In genomic region chr7:78037603-78038002, GRCh38 we compare ENCODE assay signal across 20 cellular contexts.
DNase-seq lines count a peak whose midpoint lies in the region; ATAC-seq and TF ChIP-seq lines count a peak whose summit lies in the region.
"Had no signal": no experiment of that assay in that cellular context is flagged by ENCODE, and none has a peak within 500 bp of the region (broad histone marks: within the 10 kb centered on the region; RNA-seq: fewer than 3 reads in every experiment).

No MANE protein-coding gene starts in this region.

- no peak for DNase-seq in GM23338 (ENCODE audit: low spot score)
- no peak for DNase-seq in WTC11 (ENCODE audit: low spot score)
- no peak for DNase-seq in trophoblast cell
- DNase-seq in progenitor cell of endocrine pancreas (ENCODE audit: low spot score, unreplicated experiment) = no peak
- no peak for DNase-seq in suprapubic skin (ENCODE audit: low spot score in 2 of 2)
- DNase-seq: CD4-positive, alpha-beta T cell; COR-L47; DND-41; GOT3; MG63; NCI-H1092; NCI-H1436; NCI-H2029; NCI-H446 treated with DMSO at 0.1 percent for 48 hours; NCI-H774; Peyer's patch; T-helper 1 cell had no signal

- H3K14ac ChIP-seq in trophoblast cell (ENCODE audit: low read length) = no peak overlapping the region

- no peaks in the 10 kb centered on the region for H3K9me2 ChIP-seq in GM23338 (ENCODE audit: insufficient read depth)

- no peak overlapping the region for H4K12ac ChIP-seq in trophoblast cell (ENCODE audit: low read depth, low read length)

- H3K27me3 ChIP-seq in GM23338 (ENCODE audit: insufficient read depth) (no peaks in the 10 kb centered on the region), KMS-11 (ENCODE audit: insufficient read depth, low read depth) (no peaks in the 10 kb centered on the region), trophoblast cell (ENCODE audit: insufficient read depth, low read length) (no peaks in the 10 kb centered on the region), suprapubic skin (no peaks in the 10 kb centered on the region)
- H3K27me3 ChIP-seq: MG63, Peyer's patch had no signal

- H3K4me1 ChIP-seq in GM23338 (ENCODE audit: insufficient read depth) = peaks cover 35% of the 10 kb centered on the region
- peaks cover 4% of the 10 kb centered on the region for H3K4me1 ChIP-seq in KMS-11 (ENCODE audit: low read depth, poor library complexity, severe bottlenecking)
- peaks cover 0 to 2% of the 10 kb centered on the region in 2 experiments for H3K4me1 ChIP-seq in trophoblast cell (ENCODE audit: control insufficient read depth in 1 of 2, insufficient read depth in 2 of 2, low read length in 2 of 2)
- H3K4me1 ChIP-seq in suprapubic skin = no peaks in the 10 kb centered on the region
- H3K4me1 ChIP-seq: Peyer's patch had no signal

- no peaks in the 10 kb centered on the region for H3K36me3 ChIP-seq in GM23338 (ENCODE audit: insufficient read depth)
- H3K36me3 ChIP-seq in KMS-11 (ENCODE audit: insufficient read depth) = no peaks in the 10 kb centered on the region
- H3K36me3 ChIP-seq in trophoblast cell (ENCODE audit: control insufficient read depth in 1 of 2, insufficient read depth in 2 of 2, low read length in 2 of 2) = no peaks in the 10 kb centered on the region
- H3K36me3 ChIP-seq in suprapubic skin = no peaks in the 10 kb centered on the region
- H3K36me3 ChIP-seq: MG63, Peyer's patch had no signal

- peak overlapping the region; percentile 16; the same call in 1 of the 3 replicates for H3K4me3 Mint-ChIP-seq in GM23338
- H3K4me3 Mint-ChIP-seq in WTC11 = no peak overlapping the region
- H3K4me3 Mint-ChIP-seq in progenitor cell of endocrine pancreas (ENCODE audit: low read depth) = no peak overlapping the region
- H3K4me3 Mint-ChIP-seq: CD4-positive, alpha-beta T cell had no signal

- POLR2A ChIA-PET in WTC11 (lab: Charles Lee) = no interaction called here

- H3K4ac ChIP-seq in trophoblast cell (ENCODE audit: low read depth, low read length) = no peak overlapping the region

- H2AFZ ChIP-seq in GM23338 (no peak overlapping the region), KMS-11 (ENCODE audit: low read depth) (0 out of 2 replicates have a peak overlapping the region, but pooled peaks have one; percentile 4), trophoblast cell (ENCODE audit: insufficient read depth, low read length, poor library complexity) (no peak overlapping the region)

- no peak for TF ChIP-seq POLR2A in suprapubic skin (IDR thresholded peaks at IDR 0.05)

- no peak for TF ChIP-seq EP300 in suprapubic skin (IDR thresholded peaks at IDR 0.05)

- H3K27me3 Mint-ChIP-seq in GM23338 (ENCODE audit: insufficient read depth, low read depth, poor library complexity) = peaks cover 4% of the 10 kb centered on the region
- H3K27me3 Mint-ChIP-seq in WTC11 (ENCODE audit: low read depth) = no peaks in the 10 kb centered on the region; the same call in 1 of the 2 replicates
- no peaks in the 10 kb centered on the region for H3K27me3 Mint-ChIP-seq in progenitor cell of endocrine pancreas

- WGBS in trophoblast cell (ENCODE audit: extremely low coverage, insufficient coverage, insufficient read length) = no CpG with 5 or more reads among the region's 4 CpGs
- 68% methylated on average over 4 of the region's 4 CpGs for WGBS in suprapubic skin

- no peak overlapping the region for H3K4me3 ChIP-seq in GM23338
- H3K4me3 ChIP-seq in KMS-11 (IDR thresholded peaks at IDR 0.05; ENCODE audit: insufficient read depth, low read depth, low read length) = no peak overlapping the region
- H3K4me3 ChIP-seq in trophoblast cell (ENCODE audit: low read depth, low read length) = no peak overlapping the region
- H3K4me3 ChIP-seq in suprapubic skin = no peak overlapping the region
- H3K4me3 ChIP-seq: MG63, Peyer's patch had no signal

- H3K9ac ChIP-seq in KMS-11 (no peak overlapping the region), trophoblast cell (ENCODE audit: low read length) (no peak overlapping the region)

- H3K9me3 Mint-ChIP-seq in GM23338 (no peaks in the 10 kb centered on the region), WTC11 (no peaks in the 10 kb centered on the region), progenitor cell of endocrine pancreas (ENCODE audit: low read depth) (no peaks in the 10 kb centered on the region)
- H3K9me3 Mint-ChIP-seq: CD4-positive, alpha-beta T cell had no signal

- peaks cover 3% of the 10 kb centered on the region; the same call in 1 of the 2 replicates for H3F3A ChIP-seq in GM23338 (replicated peaks; ENCODE audit: low read depth)

- H4K8ac ChIP-seq in trophoblast cell (ENCODE audit: low read depth, low read length) = no peak overlapping the region

- CTCF ChIA-PET in WTC11 (lab: Charles Lee) = interaction anchor here (1.2 to 8.6 kb wide), 6 partner anchors 12 to 97 kb away, joined by 3 to 111 read pairs (median 4); no protein-coding TSS in a partner anchor

- H3K23ac ChIP-seq in trophoblast cell (ENCODE audit: low read length) = peak overlapping the region; percentile 33

- H3K27ac ChIP-seq in GM23338 (ENCODE audit: low read depth) (no peak overlapping the region), KMS-11 (no peak overlapping the region), trophoblast cell (ENCODE audit: low read depth, low read length) (no peak overlapping the region), suprapubic skin (no peak overlapping the region)
- H3K27ac ChIP-seq: Peyer's patch had no signal

- no peak overlapping the region for H4K91ac ChIP-seq in trophoblast cell (ENCODE audit: low read depth, low read length)

- H3K18ac ChIP-seq in trophoblast cell (ENCODE audit: low read length) = no peak overlapping the region

- H3K4me2 ChIP-seq in GM23338 = peak overlapping the region; percentile 64
- no peak overlapping the region for H3K4me2 ChIP-seq in KMS-11
- no peak overlapping the region for H3K4me2 ChIP-seq in trophoblast cell (ENCODE audit: low read length)

- H3K79me1 ChIP-seq in trophoblast cell (ENCODE audit: low read length) = no peaks in the 10 kb centered on the region

- H2BK12ac ChIP-seq in trophoblast cell (ENCODE audit: low read length) = no peak overlapping the region

- H3K27ac Mint-ChIP-seq in GM23338 (0 out of 2 replicates have a peak overlapping the region, but pooled peaks have one; percentile 30), WTC11 (0 out of 2 replicates have a peak overlapping the region, but pooled peaks have one; percentile 6), progenitor cell of endocrine pancreas (no peak overlapping the region)
- H3K27ac Mint-ChIP-seq: CD4-positive, alpha-beta T cell had no signal

- H3K9me3 ChIP-seq in trophoblast cell (ENCODE audit: insufficient read depth, low read depth, low read length) (no peaks in the 10 kb centered on the region), suprapubic skin (no peaks in the 10 kb centered on the region)
- H3K9me3 ChIP-seq: MG63, Peyer's patch had no signal

- TF ChIP-seq CTCF in GM23338 (conservative IDR thresholded peaks at IDR 0.05; ENCODE audit: low read depth in 2 of 2) (no peak), KMS-11 (conservative IDR thresholded peaks at IDR 0.05; ENCODE audit: low read depth, low read length) (no peak), WTC11 (IDR thresholded peaks at IDR 0.05) (no peak), progenitor cell of endocrine pancreas (IDR thresholded peaks at IDR 0.05; ENCODE audit: unreplicated experiment) (no peak), suprapubic skin (IDR thresholded peaks at IDR 0.05) (no peak)

- no peak overlapping the region for H2AK5ac ChIP-seq in trophoblast cell (ENCODE audit: low read length)

- H2BK120ac ChIP-seq in trophoblast cell (ENCODE audit: insufficient read depth, low read length, poor library complexity) = no peak overlapping the region

- H3K36me3 Mint-ChIP-seq in GM23338 (ENCODE audit: low read depth) = no peaks in the 10 kb centered on the region
- no peaks in the 10 kb centered on the region for H3K36me3 Mint-ChIP-seq in WTC11
- H3K36me3 Mint-ChIP-seq in progenitor cell of endocrine pancreas (ENCODE audit: insufficient read depth) = peaks cover 3% of the 10 kb centered on the region

- H3K79me2 ChIP-seq in GM23338 (replicated peaks; ENCODE audit: insufficient read depth) (no peaks in the 10 kb centered on the region), KMS-11 (ENCODE audit: insufficient read depth, low read depth) (no peaks in the 10 kb centered on the region), trophoblast cell (ENCODE audit: control insufficient read depth, insufficient read depth, low read length, poor library complexity) (no peaks in the 10 kb centered on the region)

- H2BK5ac ChIP-seq in trophoblast cell (ENCODE audit: low read depth, low read length, poor library complexity) = no peak overlapping the region

- peaks cover 39% of the 10 kb centered on the region for H3K4me1 Mint-ChIP-seq in GM23338
- H3K4me1 Mint-ChIP-seq in WTC11 = peaks cover 30% of the 10 kb centered on the region
- H3K4me1 Mint-ChIP-seq in progenitor cell of endocrine pancreas (ENCODE audit: low read depth) = peaks cover 8% of the 10 kb centered on the region

- H4K20me1 ChIP-seq in GM23338 (replicated peaks; ENCODE audit: insufficient read depth) (no peaks in the 10 kb centered on the region), KMS-11 (ENCODE audit: insufficient read depth) (no peaks in the 10 kb centered on the region)

- ATAC-seq in GM23338 = peak; percentile 22
- ATAC-seq in WTC11 = no peak
- ATAC-seq in HG03108 (IDR thresholded peaks at IDR 0.05; ENCODE audit: unreplicated experiment) = no peak
- ATAC-seq: HCT116 had no signal

TF ChIP-seq in GM23338, 12 proteins besides CTCF, POLR2A, EP300 and RAD21 (continues in another document):
- no peak for TF ChIP-seq ETS1 (IDR thresholded peaks at IDR 0.05)

TF ChIP-seq in WTC11, 78 proteins besides CTCF, POLR2A, EP300 and RAD21:
- TF ChIP-seq TEAD1 (CRISPR knock-in tag; IDR thresholded peaks at IDR 0.05) (no peak), ZNF423 (CRISPR knock-in tag; IDR thresholded peaks at IDR 0.05) (peak; percentile 76)
